Comparison of ENCODE assay signal across 14 cellular contexts in the genomic region with DNA sequence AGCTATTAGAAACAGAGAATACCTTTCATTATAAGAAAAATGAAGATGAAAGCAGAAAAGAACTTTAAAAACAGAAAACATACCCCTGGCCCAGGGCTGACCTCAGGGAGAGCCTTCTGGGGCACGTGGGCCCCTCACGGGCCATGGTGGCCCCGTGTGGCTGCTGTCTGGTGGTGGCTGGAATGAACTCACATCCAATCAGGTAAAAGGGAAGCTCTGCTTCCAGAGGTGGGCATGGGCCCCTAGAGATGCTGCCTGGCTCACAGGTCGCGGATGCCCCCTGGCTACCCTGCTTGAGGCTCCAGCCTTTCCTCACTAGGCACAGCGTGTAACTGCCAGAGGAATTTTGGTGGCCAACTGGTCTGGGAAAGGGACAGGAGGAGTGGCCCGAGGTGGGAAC. TPM values are rescaled to one million over a fixed set of nuclear protein-coding genes. Genes with fewer than 3 reads are reported as not detected.
A peak's percentile ranks its signal among the peaks of the same experiment; 100 is the strongest.
DNase-seq lines count a peak whose midpoint lies in the region; ATAC-seq and TF ChIP-seq lines count a peak whose summit lies in the region.
"Had no signal": no experiment of that assay in that cellular context is flagged by ENCODE, and none has a peak within 500 bp of the region (broad histone marks: within the 10 kb centered on the region; RNA-seq: fewer than 3 reads in every experiment).

No MANE protein-coding gene starts in this region.

- POLR2A ChIA-PET in RWPE1 (lab: Yijun Ruan, JAX; ENCODE audit: low non-redundant PET), result no interaction called here

- 81% methylated on average over 7 of the region's 7 CpGs for WGBS in right cardiac atrium

- TF ChIP-seq CTCF in RWPE1 (conservative IDR thresholded peaks at IDR 0.05; ENCODE audit: low read depth), result no peak

- H3K27ac ChIP-seq in right cardiac atrium (ENCODE audit: low read length) (no peak overlapping the region), RWPE1 (peak overlapping the region; percentile 21; the same call in 1 of the 2 replicates)

- no peaks in the 10 kb centered on the region for H3K9me3 ChIP-seq in right cardiac atrium (ENCODE audit: control insufficient read depth, low read length)

- H3K4me3 ChIP-seq in right cardiac atrium (ENCODE audit: low read length), result no peak overlapping the region

- intact Hi-C loops in Right ventricle myocardium inferior (cut with DNase I) (no loop called here), right cardiac atrium (cut with DNase I) (no loop called here), posterior vena cava (cut with DNase I) (no loop called here)

- DNase-seq in Right ventricle myocardium inferior (ENCODE audit: missing footprints), result peak; percentile 16
- DNase-seq in right cardiac atrium, result no peak
- no peak for DNase-seq in RWPE1 (ENCODE audit: low spot score)
- peak; percentile 39 for DNase-seq in ecto neural progenitor cell (ENCODE audit: low spot score)
- DNase-seq in posterior vena cava (ENCODE audit: low spot score), result peak; percentile 38
- no peak for DNase-seq in activated CD4-positive, alpha-beta T cell treated with anti-CD3 and anti-CD28 coated beads, Interleukin-2, amount 50 U/mL, for 48 hours
- DNase-seq in activated CD4-positive, CD25-positive, alpha-beta regulatory T cell (lab: John Stamatoyannopoulos, UW), result no peak
- DNase-seq: C1 segment of cervical spinal cord, DMS79 treated with DMSO at 0.1 percent for 48 hours, IMR-90, NCI-H1417, NCI-H187 treated with DMSO at 0.1 percent for 48 hours, NCI-H2227 treated with DMSO at 0.1 percent for 48 hours, NCI-H510A treated with DMSO at 0.1 percent for 48 hours had no signal

- ATAC-seq in Right ventricle myocardium inferior (no peak), right cardiac atrium (no peak)

- CTCF ChIA-PET in RWPE1 (lab: Yijun Ruan, JAX), result no interaction called here

- H3K27me3 ChIP-seq in right cardiac atrium (ENCODE audit: control insufficient read depth, insufficient read depth), result no peaks in the 10 kb centered on the region

- no peaks in the 10 kb centered on the region for H3K4me1 ChIP-seq in right cardiac atrium (ENCODE audit: control insufficient read depth, insufficient read depth, low read length)

RNA-seq across cellular contexts. Expression of a gene that starts 16.6 kb away (rescaled TPM):
- total RNA-seq in Right ventricle myocardium inferior (0.46 TPM), right cardiac atrium (1 to 10 TPM in 3 of 4 donors, under 1 TPM in 1; 0.86 to 1.9 (median 1.3) TPM), posterior vena cava (under 1 TPM; 0.79 to 1.00 TPM)
- polyA plus RNA-seq in right cardiac atrium, result 0.59 TPM

Comparison
In these comparisons a context has a peak if more than half of its experiments do, and no peak if none do; other contexts are left out.
1. DNase-seq: peak in Right ventricle myocardium inferior (single experiment), ecto neural progenitor cell (single experiment) and posterior vena cava (single experiment); none in right cardiac atrium (0 of 3), RWPE1 (single experiment), activated CD4-positive, alpha-beta T cell treated with anti-CD3 and anti-CD28 coated beads, Interleukin-2, amount 50 U/mL, for 48 hours (0 of 2) and activated CD4-positive, CD25-positive, alpha-beta regulatory T cell (0 of 4).